Comparison of ENCODE assay signal across 1 cellular context in the genomic region with DNA sequence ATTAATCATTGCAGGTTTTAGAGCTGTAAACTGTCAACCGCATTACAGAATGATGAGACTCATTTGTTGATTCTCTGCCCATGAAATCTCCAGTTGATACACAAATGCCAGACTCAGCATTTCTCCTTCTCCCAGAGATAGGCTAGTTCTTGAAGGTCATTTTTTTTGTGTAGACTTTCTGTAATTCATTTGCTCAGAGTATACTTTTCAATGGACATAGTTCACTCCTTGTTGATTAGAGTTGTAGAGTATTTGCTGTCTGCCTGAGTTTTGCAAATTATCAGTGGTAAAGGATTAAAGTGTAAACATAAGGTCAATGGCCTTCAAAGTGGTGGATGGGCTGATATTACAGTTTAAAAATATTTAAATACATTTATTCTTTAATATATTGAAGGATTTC.
TF ChIP-seq lines count a peak whose summit lies in the region.

No MANE protein-coding gene starts in this region.

TF ChIP-seq in HepG2, 621 proteins besides CTCF, POLR2A, EP300 and RAD21 (continued from another document and continues in another):
- TF ChIP-seq ZNF724P (CRISPR knock-in tag; IDR thresholded peaks at IDR 0.05; ENCODE audit: borderline replicate concordance): no peak
- TF ChIP-seq, protein P1, sequence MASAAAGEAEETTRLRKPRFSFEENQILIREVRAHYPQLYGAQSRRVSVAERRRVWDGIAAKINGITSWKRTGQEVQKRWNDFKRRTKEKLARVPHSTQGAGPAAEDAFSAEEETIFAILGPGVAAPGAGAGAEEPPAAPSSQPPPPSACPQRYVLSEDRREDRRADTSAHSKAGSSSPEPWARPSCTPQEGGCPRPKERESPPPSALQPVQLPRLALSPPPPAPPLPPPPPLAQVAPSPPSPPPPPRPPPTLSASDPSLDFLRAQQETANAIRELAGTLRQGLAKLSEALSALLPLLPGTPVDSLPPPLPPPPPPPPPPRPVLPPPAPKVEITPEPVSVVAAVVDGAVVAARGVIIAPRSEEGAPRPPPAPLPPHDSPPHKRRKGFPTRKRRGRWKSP (CRISPR knock-in tag; IDR thresholded peaks at IDR 0.05): no peak
- TF ChIP-seq, protein P2, sequence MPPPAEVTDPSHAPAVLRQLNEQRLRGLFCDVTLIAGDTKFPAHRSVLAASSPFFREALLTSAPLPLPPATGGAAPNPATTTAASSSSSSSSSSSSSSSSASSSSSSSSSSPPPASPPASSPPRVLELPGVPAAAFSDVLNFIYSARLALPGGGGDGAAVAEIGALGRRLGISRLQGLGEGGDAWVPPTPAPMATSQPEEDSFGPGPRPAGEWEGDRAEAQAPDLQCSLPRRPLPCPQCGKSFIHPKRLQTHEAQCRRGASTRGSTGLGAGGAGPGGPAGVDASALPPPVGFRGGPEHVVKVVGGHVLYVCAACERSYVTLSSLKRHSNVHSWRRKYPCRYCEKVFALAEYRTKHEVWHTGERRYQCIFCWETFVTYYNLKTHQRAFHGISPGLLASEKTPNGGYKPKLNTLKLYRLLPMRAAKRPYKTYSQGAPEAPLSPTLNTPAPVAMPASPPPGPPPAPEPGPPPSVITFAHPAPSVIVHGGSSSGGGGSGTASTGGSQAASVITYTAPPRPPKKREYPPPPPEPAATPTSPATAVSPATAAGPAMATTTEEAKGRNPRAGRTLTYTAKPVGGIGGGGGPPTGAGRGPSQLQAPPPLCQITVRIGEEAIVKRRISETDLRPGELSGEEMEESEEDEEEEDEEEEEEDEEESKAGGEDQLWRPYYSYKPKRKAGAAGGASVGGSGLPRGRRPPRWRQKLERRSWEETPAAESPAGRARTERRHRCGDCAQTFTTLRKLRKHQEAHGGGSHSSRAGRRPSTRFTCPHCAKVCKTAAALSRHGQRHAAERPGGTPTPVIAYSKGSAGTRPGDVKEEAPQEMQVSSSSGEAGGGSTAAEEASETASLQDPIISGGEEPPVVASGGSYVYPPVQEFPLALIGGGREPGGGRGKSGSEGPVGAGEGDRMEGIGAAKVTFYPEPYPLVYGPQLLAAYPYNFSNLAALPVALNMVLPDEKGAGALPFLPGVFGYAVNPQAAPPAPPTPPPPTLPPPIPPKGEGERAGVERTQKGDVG (CRISPR knock-in tag; IDR thresholded peaks at IDR 0.05; ENCODE audit: borderline replicate concordance): no peak
- TF ChIP-seq ZNF567 (CRISPR knock-in tag; IDR thresholded peaks at IDR 0.05; ENCODE audit: borderline replicate concordance): no peak
- no peak for TF ChIP-seq CCDC6 (CRISPR knock-in tag; IDR thresholded peaks at IDR 0.05)
- peak; percentile 92 for TF ChIP-seq ISL2 (CRISPR knock-in tag; IDR thresholded peaks at IDR 0.05)
- no peak for TF ChIP-seq HMGA1 (CRISPR knock-in tag; conservative IDR thresholded peaks at IDR 0.05)
- TF ChIP-seq, protein P3, sequence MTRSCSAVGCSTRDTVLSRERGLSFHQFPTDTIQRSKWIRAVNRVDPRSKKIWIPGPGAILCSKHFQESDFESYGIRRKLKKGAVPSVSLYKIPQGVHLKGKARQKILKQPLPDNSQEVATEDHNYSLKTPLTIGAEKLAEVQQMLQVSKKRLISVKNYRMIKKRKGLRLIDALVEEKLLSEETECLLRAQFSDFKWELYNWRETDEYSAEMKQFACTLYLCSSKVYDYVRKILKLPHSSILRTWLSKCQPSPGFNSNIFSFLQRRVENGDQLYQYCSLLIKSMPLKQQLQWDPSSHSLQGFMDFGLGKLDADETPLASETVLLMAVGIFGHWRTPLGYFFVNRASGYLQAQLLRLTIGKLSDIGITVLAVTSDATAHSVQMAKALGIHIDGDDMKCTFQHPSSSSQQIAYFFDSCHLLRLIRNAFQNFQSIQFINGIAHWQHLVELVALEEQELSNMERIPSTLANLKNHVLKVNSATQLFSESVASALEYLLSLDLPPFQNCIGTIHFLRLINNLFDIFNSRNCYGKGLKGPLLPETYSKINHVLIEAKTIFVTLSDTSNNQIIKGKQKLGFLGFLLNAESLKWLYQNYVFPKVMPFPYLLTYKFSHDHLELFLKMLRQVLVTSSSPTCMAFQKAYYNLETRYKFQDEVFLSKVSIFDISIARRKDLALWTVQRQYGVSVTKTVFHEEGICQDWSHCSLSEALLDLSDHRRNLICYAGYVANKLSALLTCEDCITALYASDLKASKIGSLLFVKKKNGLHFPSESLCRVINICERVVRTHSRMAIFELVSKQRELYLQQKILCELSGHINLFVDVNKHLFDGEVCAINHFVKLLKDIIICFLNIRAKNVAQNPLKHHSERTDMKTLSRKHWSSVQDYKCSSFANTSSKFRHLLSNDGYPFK (CRISPR knock-in tag; IDR thresholded peaks at IDR 0.05; ENCODE audit: borderline replicate concordance): no peak
- no peak for TF ChIP-seq ZNF136 (CRISPR knock-in tag; IDR thresholded peaks at IDR 0.05; ENCODE audit: low read depth)
- peak; percentile 72 for TF ChIP-seq TCF7 (IDR thresholded peaks at IDR 0.05; ENCODE audit: low read depth)
- TF ChIP-seq TMF1 (CRISPR knock-in tag; IDR thresholded peaks at IDR 0.05; ENCODE audit: low read depth): no peak
- TF ChIP-seq STAG1 (CRISPR knock-in tag; IDR thresholded peaks at IDR 0.05): peak; percentile 6; the same call in 1 of the 2 replicates
- no peak for TF ChIP-seq SRF (IDR thresholded peaks at IDR 0.05; ENCODE audit: low read depth, low read length)
- no peak for TF ChIP-seq ZNF776 (CRISPR knock-in tag; IDR thresholded peaks at IDR 0.05)
- TF ChIP-seq, protein P4, sequence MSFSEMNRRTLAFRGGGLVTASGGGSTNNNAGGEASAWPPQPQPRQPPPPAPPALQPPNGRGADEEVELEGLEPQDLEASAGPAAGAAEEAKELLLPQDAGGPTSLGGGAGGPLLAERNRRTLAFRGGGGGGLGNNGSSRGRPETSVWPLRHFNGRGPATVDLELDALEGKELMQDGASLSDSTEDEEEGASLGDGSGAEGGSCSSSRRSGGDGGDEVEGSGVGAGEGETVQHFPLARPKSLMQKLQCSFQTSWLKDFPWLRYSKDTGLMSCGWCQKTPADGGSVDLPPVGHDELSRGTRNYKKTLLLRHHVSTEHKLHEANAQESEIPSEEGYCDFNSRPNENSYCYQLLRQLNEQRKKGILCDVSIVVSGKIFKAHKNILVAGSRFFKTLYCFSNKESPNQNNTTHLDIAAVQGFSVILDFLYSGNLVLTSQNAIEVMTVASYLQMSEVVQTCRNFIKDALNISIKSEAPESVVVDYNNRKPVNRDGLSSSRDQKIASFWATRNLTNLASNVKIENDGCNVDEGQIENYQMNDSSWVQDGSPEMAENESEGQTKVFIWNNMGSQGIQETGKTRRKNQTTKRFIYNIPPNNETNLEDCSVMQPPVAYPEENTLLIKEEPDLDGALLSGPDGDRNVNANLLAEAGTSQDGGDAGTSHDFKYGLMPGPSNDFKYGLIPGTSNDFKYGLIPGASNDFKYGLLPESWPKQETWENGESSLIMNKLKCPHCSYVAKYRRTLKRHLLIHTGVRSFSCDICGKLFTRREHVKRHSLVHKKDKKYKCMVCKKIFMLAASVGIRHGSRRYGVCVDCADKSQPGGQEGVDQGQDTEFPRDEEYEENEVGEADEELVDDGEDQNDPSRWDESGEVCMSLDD (CRISPR knock-in tag; IDR thresholded peaks at IDR 0.05; ENCODE audit: borderline replicate concordance): no peak
- no peak for TF ChIP-seq ZNF691 (CRISPR knock-in tag; IDR thresholded peaks at IDR 0.05; ENCODE audit: borderline replicate concordance, low read depth)
- TF ChIP-seq AHR (CRISPR knock-in tag; IDR thresholded peaks at IDR 0.05): no peak
- no peak for TF ChIP-seq CSRNP2 (CRISPR knock-in tag; conservative IDR thresholded peaks at IDR 0.05; ENCODE audit: low read depth)
- TF ChIP-seq FOXC1 (CRISPR knock-in tag; IDR thresholded peaks at IDR 0.05; ENCODE audit: borderline replicate concordance): no peak
- TF ChIP-seq NFIC (IDR thresholded peaks at IDR 0.05; ENCODE audit: low read length): peak; percentile 89
- TF ChIP-seq, protein P5, sequence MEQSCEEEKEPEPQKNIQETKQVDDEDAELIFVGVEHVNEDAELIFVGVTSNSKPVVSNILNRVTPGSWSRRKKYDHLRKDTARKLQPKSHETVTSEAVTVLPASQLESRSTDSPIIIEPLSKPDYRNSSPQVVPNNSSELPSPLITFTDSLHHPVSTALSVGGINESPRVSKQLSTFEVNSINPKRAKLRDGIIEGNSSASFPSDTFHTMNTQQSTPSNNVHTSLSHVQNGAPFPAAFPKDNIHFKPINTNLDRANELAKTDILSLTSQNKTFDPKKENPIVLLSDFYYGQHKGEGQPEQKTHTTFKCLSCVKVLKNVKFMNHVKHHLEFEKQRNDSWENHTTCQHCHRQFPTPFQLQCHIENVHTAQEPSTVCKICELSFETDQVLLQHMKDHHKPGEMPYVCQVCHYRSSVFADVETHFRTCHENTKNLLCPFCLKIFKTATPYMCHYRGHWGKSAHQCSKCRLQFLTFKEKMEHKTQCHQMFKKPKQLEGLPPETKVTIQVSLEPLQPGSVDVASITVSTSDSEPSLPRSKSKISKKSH (CRISPR knock-in tag; IDR thresholded peaks at IDR 0.05; ENCODE audit: borderline replicate concordance): no peak
- TF ChIP-seq, protein P6, sequence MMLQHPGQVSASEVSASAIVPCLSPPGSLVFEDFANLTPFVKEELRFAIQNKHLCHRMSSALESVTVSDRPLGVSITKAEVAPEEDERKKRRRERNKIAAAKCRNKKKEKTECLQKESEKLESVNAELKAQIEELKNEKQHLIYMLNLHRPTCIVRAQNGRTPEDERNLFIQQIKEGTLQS (CRISPR knock-in tag; IDR thresholded peaks at IDR 0.05): no peak
- TF ChIP-seq ZNF430 (CRISPR knock-in tag; IDR thresholded peaks at IDR 0.05): no peak
- TF ChIP-seq ZBTB34 (CRISPR knock-in tag; IDR thresholded peaks at IDR 0.05): no peak
- no peak for TF ChIP-seq ETV6 (CRISPR knock-in tag; conservative IDR thresholded peaks at IDR 0.05)
- TF ChIP-seq ZBTB38 (CRISPR knock-in tag; IDR thresholded peaks at IDR 0.05): no peak
- no peak for TF ChIP-seq ZNF773 (CRISPR knock-in tag; IDR thresholded peaks at IDR 0.05; ENCODE audit: borderline replicate concordance)
- TF ChIP-seq TCF7L2 (IDR thresholded peaks at IDR 0.05; ENCODE audit: low read depth, low read length): peak; percentile 33; the same call in 1 of the 2 replicates
- TF ChIP-seq PAWR (CRISPR knock-in tag; IDR thresholded peaks at IDR 0.05; ENCODE audit: borderline replicate concordance): no peak
- TF ChIP-seq HOXA9 (CRISPR knock-in tag; IDR thresholded peaks at IDR 0.05; ENCODE audit: borderline replicate concordance): no peak
- TF ChIP-seq ZNF367 (CRISPR knock-in tag; IDR thresholded peaks at IDR 0.05; ENCODE audit: borderline replicate concordance): no peak
- TF ChIP-seq ZNF746 (CRISPR knock-in tag; IDR thresholded peaks at IDR 0.05): no peak
- TF ChIP-seq EED (CRISPR knock-in tag; IDR thresholded peaks at IDR 0.05): no peak
- peak; percentile 87 for TF ChIP-seq BCL6 (CRISPR knock-in tag; IDR thresholded peaks at IDR 0.05)
- peak; percentile 92 for TF ChIP-seq NCOA2 (CRISPR knock-in tag; IDR thresholded peaks at IDR 0.05)
- TF ChIP-seq ZNF264 (CRISPR knock-in tag; IDR thresholded peaks at IDR 0.05): no peak
- no peak for TF ChIP-seq ZSCAN5A (CRISPR knock-in tag; IDR thresholded peaks at IDR 0.05; ENCODE audit: borderline replicate concordance)
- peak; percentile 76; the same call in 1 of the 2 replicates for TF ChIP-seq FOXP1 (IDR thresholded peaks at IDR 0.05)
- TF ChIP-seq FOXP1 (CRISPR knock-in tag; IDR thresholded peaks at IDR 0.05): peak; percentile 95
- TF ChIP-seq, protein P7, sequence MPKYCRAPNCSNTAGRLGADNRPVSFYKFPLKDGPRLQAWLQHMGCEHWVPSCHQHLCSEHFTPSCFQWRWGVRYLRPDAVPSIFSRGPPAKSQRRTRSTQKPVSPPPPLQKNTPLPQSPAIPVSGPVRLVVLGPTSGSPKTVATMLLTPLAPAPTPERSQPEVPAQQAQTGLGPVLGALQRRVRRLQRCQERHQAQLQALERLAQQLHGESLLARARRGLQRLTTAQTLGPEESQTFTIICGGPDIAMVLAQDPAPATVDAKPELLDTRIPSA (CRISPR knock-in tag; IDR thresholded peaks at IDR 0.05; ENCODE audit: borderline replicate concordance): no peak
- TF ChIP-seq, protein P8, sequence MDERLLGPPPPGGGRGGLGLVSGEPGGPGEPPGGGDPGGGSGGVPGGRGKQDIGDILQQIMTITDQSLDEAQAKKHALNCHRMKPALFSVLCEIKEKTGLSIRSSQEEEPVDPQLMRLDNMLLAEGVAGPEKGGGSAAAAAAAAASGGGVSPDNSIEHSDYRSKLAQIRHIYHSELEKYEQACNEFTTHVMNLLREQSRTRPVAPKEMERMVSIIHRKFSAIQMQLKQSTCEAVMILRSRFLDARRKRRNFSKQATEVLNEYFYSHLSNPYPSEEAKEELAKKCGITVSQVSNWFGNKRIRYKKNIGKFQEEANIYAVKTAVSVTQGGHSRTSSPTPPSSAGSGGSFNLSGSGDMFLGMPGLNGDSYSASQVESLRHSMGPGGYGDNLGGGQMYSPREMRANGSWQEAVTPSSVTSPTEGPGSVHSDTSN (CRISPR knock-in tag; IDR thresholded peaks at IDR 0.05): no peak
- no peak for TF ChIP-seq HOXD1 (CRISPR knock-in tag; IDR thresholded peaks at IDR 0.05)
